15 cellular contexts compared by ENCODE assay signal in genomic region chrX:23610491-23610890, GRCh38.
"Had no signal": no experiment of that assay in that cellular context is flagged by ENCODE, and none has a peak within 500 bp of the region (broad histone marks: within the 10 kb centered on the region; RNA-seq: fewer than 3 reads in every experiment).

No MANE protein-coding gene starts in this region.

- H3K4me3 Mint-ChIP-seq: activated naive CD8-positive, alpha-beta T cell treated with anti-CD3 and anti-CD28 coated beads, Interleukin-2, amount 10 ng/mL, durations not matched to agents 7 days and 5 days; effector memory CD8-positive, alpha-beta T cell; natural killer cell had no signal

- H3K4me3 ChIP-seq: thoracic aorta had no signal

- H3K36me3 Mint-ChIP-seq: activated naive CD8-positive, alpha-beta T cell treated with anti-CD3 and anti-CD28 coated beads, Interleukin-2, amount 10 ng/mL, durations not matched to agents 7 days and 5 days; natural killer cell had no signal

- H3K9me3 Mint-ChIP-seq: activated naive CD8-positive, alpha-beta T cell treated with anti-CD3 and anti-CD28 coated beads, Interleukin-2, amount 10 ng/mL, durations not matched to agents 7 days and 5 days; effector memory CD8-positive, alpha-beta T cell; natural killer cell had no signal

- H3K27ac Mint-ChIP-seq: activated naive CD8-positive, alpha-beta T cell treated with anti-CD3 and anti-CD28 coated beads, Interleukin-2, amount 10 ng/mL, durations not matched to agents 7 days and 5 days; effector memory CD8-positive, alpha-beta T cell; natural killer cell had no signal

- DNase-seq: activated naive CD4-positive, alpha-beta T cell; activated naive CD8-positive, alpha-beta T cell treated with anti-CD3 and anti-CD28 coated beads, Interleukin-2, amount 10 ng/mL, durations not matched to agents 7 days and 5 days; activated T-cell treated with anti-CD3 and anti-CD28 coated beads for 4 hours; brain microvascular endothelial cell; dermis blood vessel endothelial cell; effector memory CD8-positive, alpha-beta T cell; hippocampal formation; kidney glomerular epithelial cell; left ventricle myocardium superior; mesenchymal stem cell; natural killer cell; stimulated activated CD4-positive, alpha-beta T cell treated with anti-CD3 and anti-CD28 coated beads, Interleukin-12 subunit alpha, Interleukin-12 subunit beta, amount 100 ng/mL, for 4 hours; stimulated activated CD4-positive, alpha-beta T cell treated with anti-CD3 and anti-CD28 coated beads, Interleukin-2, amount 100 ng/mL, for 24 hours; T1000 had no signal

- H3K4me1 Mint-ChIP-seq: activated naive CD8-positive, alpha-beta T cell treated with anti-CD3 and anti-CD28 coated beads, Interleukin-2, amount 10 ng/mL, durations not matched to agents 7 days and 5 days; natural killer cell had no signal
